1 cellular context compared by ENCODE assay signal in the genomic region with DNA sequence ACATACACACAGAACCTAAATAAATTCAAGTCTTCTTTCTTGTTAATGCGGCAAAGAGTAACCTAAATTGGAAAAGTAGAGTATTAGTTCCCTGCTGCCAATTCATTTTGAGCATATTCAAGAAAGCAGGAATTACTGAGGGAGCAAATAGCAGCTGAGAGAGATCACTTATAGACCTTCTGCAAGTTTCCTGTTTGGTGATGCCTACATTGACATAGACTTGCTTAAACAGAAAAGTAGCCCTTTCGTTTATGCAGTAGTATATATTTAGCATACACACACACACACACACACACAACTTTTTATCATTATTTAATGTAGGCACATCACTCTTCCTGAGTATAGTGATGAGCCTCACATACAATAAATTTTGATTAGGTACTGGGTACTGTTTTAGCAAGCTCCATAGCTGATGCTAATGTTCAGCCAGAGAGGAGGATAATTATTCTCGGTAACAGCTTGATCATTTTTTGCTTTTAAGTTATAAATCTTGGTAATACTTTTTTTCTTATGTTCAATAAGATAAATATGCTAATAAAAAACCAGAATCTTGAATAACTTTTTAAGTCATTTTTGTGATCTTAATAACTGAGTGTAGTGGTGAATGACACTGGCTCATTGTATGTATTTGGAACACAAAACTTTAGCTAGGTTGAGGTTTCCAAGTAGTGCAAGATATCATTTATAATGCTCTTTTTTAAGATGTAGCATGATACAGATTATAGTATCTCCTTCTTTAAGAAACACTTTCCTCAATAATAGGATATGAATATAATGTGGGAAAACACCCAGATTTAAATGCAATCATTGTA.
TF ChIP-seq lines count a peak whose summit lies in the region.

No MANE protein-coding gene starts in this region.

TF ChIP-seq in K562, 482 proteins besides CTCF, POLR2A, EP300 and RAD21 (continued from another document):
- TF ChIP-seq, protein P1, sequence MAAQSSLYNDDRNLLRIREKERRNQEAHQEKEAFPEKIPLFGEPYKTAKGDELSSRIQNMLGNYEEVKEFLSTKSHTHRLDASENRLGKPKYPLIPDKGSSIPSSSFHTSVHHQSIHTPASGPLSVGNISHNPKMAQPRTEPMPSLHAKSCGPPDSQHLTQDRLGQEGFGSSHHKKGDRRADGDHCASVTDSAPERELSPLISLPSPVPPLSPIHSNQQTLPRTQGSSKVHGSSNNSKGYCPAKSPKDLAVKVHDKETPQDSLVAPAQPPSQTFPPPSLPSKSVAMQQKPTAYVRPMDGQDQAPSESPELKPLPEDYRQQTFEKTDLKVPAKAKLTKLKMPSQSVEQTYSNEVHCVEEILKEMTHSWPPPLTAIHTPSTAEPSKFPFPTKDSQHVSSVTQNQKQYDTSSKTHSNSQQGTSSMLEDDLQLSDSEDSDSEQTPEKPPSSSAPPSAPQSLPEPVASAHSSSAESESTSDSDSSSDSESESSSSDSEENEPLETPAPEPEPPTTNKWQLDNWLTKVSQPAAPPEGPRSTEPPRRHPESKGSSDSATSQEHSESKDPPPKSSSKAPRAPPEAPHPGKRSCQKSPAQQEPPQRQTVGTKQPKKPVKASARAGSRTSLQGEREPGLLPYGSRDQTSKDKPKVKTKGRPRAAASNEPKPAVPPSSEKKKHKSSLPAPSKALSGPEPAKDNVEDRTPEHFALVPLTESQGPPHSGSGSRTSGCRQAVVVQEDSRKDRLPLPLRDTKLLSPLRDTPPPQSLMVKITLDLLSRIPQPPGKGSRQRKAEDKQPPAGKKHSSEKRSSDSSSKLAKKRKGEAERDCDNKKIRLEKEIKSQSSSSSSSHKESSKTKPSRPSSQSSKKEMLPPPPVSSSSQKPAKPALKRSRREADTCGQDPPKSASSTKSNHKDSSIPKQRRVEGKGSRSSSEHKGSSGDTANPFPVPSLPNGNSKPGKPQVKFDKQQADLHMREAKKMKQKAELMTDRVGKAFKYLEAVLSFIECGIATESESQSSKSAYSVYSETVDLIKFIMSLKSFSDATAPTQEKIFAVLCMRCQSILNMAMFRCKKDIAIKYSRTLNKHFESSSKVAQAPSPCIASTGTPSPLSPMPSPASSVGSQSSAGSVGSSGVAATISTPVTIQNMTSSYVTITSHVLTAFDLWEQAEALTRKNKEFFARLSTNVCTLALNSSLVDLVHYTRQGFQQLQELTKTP (IDR thresholded peaks at IDR 0.05; ENCODE audit: low read depth in 1 of 2, partially characterized antibody in 2 of 2): no peak
- no peak for TF ChIP-seq SMARCC2 (IDR thresholded peaks at IDR 0.05; ENCODE audit: low read depth)
- no peak for TF ChIP-seq FOXJ2 (tag; IDR thresholded peaks at IDR 0.05)
